20 cellular contexts compared by ENCODE assay signal in the genomic region with DNA sequence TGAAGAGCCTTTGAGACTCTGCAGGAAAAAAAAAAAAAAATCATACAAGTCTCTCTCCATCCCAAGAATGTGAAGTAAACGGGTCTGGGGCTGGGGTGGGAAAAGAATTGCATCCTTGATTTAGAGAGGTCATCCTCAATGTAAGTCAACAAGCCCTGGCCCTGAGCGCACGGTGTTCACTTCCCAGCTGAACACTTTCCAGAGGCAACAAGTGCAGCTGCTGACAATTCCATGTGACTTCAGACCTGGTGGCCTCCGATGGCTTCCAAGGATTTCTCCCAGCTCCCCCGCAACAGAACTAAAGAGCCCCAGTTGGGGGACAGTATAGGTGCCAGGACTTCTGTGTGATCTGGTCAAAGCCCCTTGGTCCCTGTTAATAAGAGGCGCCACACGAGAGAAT. TPM values are rescaled to one million over a fixed set of nuclear protein-coding genes. Genes with fewer than 3 reads are reported as not detected.
DNase-seq lines count a peak whose midpoint lies in the region; ATAC-seq, FAIRE-seq and TF ChIP-seq lines count a peak whose summit lies in the region.
"Had no signal": no experiment of that assay in that cellular context is flagged by ENCODE, and none has a peak within 500 bp of the region (broad histone marks: within the 10 kb centered on the region; RNA-seq: fewer than 3 reads in every experiment).

No MANE protein-coding gene starts in this region.

- no peak for FAIRE-seq in astrocyte (lab: Jason Lieb, UNC)
- FAIRE-seq: endometrium, RCC 7860 had no signal

- H3K4me1 Mint-ChIP-seq in astrocyte (ENCODE audit: low read depth, unreplicated experiment) (peaks cover 11% of the 10 kb centered on the region), WTC11 (peaks cover 4% of the 10 kb centered on the region)

- H3K27me3 Mint-ChIP-seq in astrocyte (ENCODE audit: low read depth, unreplicated experiment) = no peaks in the 10 kb centered on the region
- H3K27me3 Mint-ChIP-seq in WTC11 (ENCODE audit: low read depth) = peaks cover 25% of the 10 kb centered on the region
- H3K27me3 Mint-ChIP-seq: activated naive CD8-positive, alpha-beta T cell; natural killer cell treated with Interleukin-12 subunit alpha and Interleukin-12 subunit beta and Interleukin-15 and Interleukin-18, amount 100 ng/mL, for 72 hours; T-cell had no signal

- H3K4me1 ChIP-seq in astrocyte (ENCODE audit: insufficient read depth, low read length) = peaks cover 19% of the 10 kb centered on the region

- DNase-seq in astrocyte (ENCODE audit: low read depth) (no peak), fibroblast of the aortic adventitia (ENCODE audit: low read depth) (no peak), lung microvascular endothelial cell (ENCODE audit: low read depth in 2 of 2) (peak; percentile 23 to 38), superior temporal gyrus (ENCODE audit: extremely low spot score) (peak; percentile 17), SIG-M5 (lab: John Stamatoyannopoulos, UW) (no peak), hippocampal formation (lab: John Stamatoyannopoulos, UW) (no peak), WTC11 (ENCODE audit: low spot score) (no peak)
- DNase-seq in activated CD4-positive, CD25-positive, alpha-beta regulatory T cell (lab: John Stamatoyannopoulos, UW) = no peak
- DNase-seq: activated CD8-positive, alpha-beta T cell treated with anti-CD3 and anti-CD28 coated beads, Interleukin-2, amount 10 ng/mL, durations not matched to agents 7 days and 5 days; foreskin keratinocyte; lower lobe of right lung; NCI-H146; stimulated activated CD4-positive, alpha-beta T cell treated with anti-CD3 and anti-CD28 coated beads, Interleukin-4, amount 100 ng/mL, for 1 hour; T-cell; WERI-Rb-1 had no signal

- peaks cover 53% of the 10 kb centered on the region for H3K79me2 ChIP-seq in astrocyte (ENCODE audit: insufficient read depth, low read length)

- peaks cover 8% of the 10 kb centered on the region for H3K36me3 Mint-ChIP-seq in astrocyte (ENCODE audit: low read depth, unreplicated experiment)
- no peaks in the 10 kb centered on the region for H3K36me3 Mint-ChIP-seq in WTC11
- H3K36me3 Mint-ChIP-seq: natural killer cell treated with Interleukin-12 subunit alpha and Interleukin-12 subunit beta and Interleukin-15 and Interleukin-18, amount 100 ng/mL, for 72 hours had no signal

- H2AFZ ChIP-seq in astrocyte (ENCODE audit: low read depth, low read length) = no peak overlapping the region

- CTCF ChIA-PET in WTC11 (lab: Charles Lee) = no interaction called here

- H3K4me3 ChIP-seq in astrocyte (ENCODE audit: insufficient read depth, low read depth, low read length) = no peak overlapping the region
- peak overlapping the region; percentile 9 for H3K4me3 ChIP-seq in fibroblast of the aortic adventitia (ENCODE audit: low read depth, low read length)

- H3K27ac Mint-ChIP-seq in astrocyte (ENCODE audit: unreplicated experiment) (no peak overlapping the region), WTC11 (no peak overlapping the region)
- H3K27ac Mint-ChIP-seq: activated CD8-positive, alpha-beta T cell treated with anti-CD3 and anti-CD28 coated beads, Interleukin-2, amount 10 ng/mL, durations not matched to agents 7 days and 5 days; activated naive CD8-positive, alpha-beta T cell; natural killer cell treated with Interleukin-12 subunit alpha and Interleukin-12 subunit beta and Interleukin-15 and Interleukin-18, amount 100 ng/mL, for 72 hours had no signal

- H3K4me3 Mint-ChIP-seq in astrocyte (ENCODE audit: unreplicated experiment) (peak overlapping the region; percentile 14), WTC11 (no peak overlapping the region)
- H3K4me3 Mint-ChIP-seq: natural killer cell treated with Interleukin-12 subunit alpha and Interleukin-12 subunit beta and Interleukin-15 and Interleukin-18, amount 100 ng/mL, for 72 hours had no signal

- no peak overlapping the region for H3K27ac ChIP-seq in astrocyte (ENCODE audit: low read depth, low read length)
- H3K27ac ChIP-seq: foreskin keratinocyte, lower lobe of right lung, suprapubic skin, WERI-Rb-1 had no signal

- no peaks in the 10 kb centered on the region for H3K36me3 ChIP-seq in astrocyte (ENCODE audit: insufficient read depth, low read length)
- H3K36me3 ChIP-seq: lower lobe of right lung, WERI-Rb-1 had no signal

- no peaks in the 10 kb centered on the region for H3K9me3 Mint-ChIP-seq in astrocyte (ENCODE audit: unreplicated experiment)
- H3K9me3 Mint-ChIP-seq in WTC11 = no peaks in the 10 kb centered on the region
- H3K9me3 Mint-ChIP-seq: natural killer cell treated with Interleukin-12 subunit alpha and Interleukin-12 subunit beta and Interleukin-15 and Interleukin-18, amount 100 ng/mL, for 72 hours; T-cell had no signal

- POLR2A ChIA-PET in WTC11 (lab: Charles Lee) = no interaction called here

- H4K20me1 ChIP-seq in astrocyte (ENCODE audit: insufficient read depth, low read length) = peaks cover 41% of the 10 kb centered on the region

- no peaks in the 10 kb centered on the region for H3K27me3 ChIP-seq in astrocyte (ENCODE audit: insufficient read depth, low read length)
- H3K27me3 ChIP-seq: foreskin keratinocyte, suprapubic skin had no signal

- TF ChIP-seq CTCF in astrocyte (IDR thresholded peaks at IDR 0.05; ENCODE audit: insufficient read depth, low read depth, low read length) = no peak
- no peak for TF ChIP-seq CTCF in fibroblast of the aortic adventitia (IDR thresholded peaks at IDR 0.05; ENCODE audit: insufficient read depth, low read length)
- TF ChIP-seq CTCF in WTC11 (IDR thresholded peaks at IDR 0.05) = no peak

- H3K4me2 ChIP-seq in astrocyte (ENCODE audit: low read length) = peak overlapping the region; percentile 95

- H3K9me3 ChIP-seq in astrocyte (ENCODE audit: insufficient read depth, low read depth, low read length) = no peaks in the 10 kb centered on the region
- H3K9me3 ChIP-seq: lower lobe of right lung, suprapubic skin had no signal

- no peak overlapping the region for H3K9ac ChIP-seq in astrocyte (ENCODE audit: low read length)

- no peak for ATAC-seq in WTC11
- ATAC-seq: activated CD8-positive, alpha-beta T cell treated with anti-CD3 and anti-CD28 coated beads, Interleukin-2, amount 10 ng/mL, durations not matched to agents 7 days and 5 days; foreskin keratinocyte; lower lobe of right lung; natural killer cell treated with Interleukin-12 subunit alpha and Interleukin-12 subunit beta and Interleukin-15 and Interleukin-18, amount 100 ng/mL, for 72 hours; T-cell had no signal

TF ChIP-seq in WTC11, 78 proteins besides CTCF, POLR2A, EP300 and RAD21:
- no peak for TF ChIP-seq TEAD4 (CRISPR knock-in tag; IDR thresholded peaks at IDR 0.05)
- no peak for TF ChIP-seq RORB (CRISPR knock-in tag; IDR thresholded peaks at IDR 0.05)
- no peak for TF ChIP-seq TP53 (CRISPR knock-in tag; IDR thresholded peaks at IDR 0.05)
- TF ChIP-seq PREB (CRISPR knock-in tag; IDR thresholded peaks at IDR 0.05; ENCODE audit: borderline replicate concordance) = no peak
- no peak for TF ChIP-seq MAX (CRISPR knock-in tag; IDR thresholded peaks at IDR 0.05)
- TF ChIP-seq JAZF1 (CRISPR knock-in tag; IDR thresholded peaks at IDR 0.05) = no peak
- TF ChIP-seq, protein P1, sequence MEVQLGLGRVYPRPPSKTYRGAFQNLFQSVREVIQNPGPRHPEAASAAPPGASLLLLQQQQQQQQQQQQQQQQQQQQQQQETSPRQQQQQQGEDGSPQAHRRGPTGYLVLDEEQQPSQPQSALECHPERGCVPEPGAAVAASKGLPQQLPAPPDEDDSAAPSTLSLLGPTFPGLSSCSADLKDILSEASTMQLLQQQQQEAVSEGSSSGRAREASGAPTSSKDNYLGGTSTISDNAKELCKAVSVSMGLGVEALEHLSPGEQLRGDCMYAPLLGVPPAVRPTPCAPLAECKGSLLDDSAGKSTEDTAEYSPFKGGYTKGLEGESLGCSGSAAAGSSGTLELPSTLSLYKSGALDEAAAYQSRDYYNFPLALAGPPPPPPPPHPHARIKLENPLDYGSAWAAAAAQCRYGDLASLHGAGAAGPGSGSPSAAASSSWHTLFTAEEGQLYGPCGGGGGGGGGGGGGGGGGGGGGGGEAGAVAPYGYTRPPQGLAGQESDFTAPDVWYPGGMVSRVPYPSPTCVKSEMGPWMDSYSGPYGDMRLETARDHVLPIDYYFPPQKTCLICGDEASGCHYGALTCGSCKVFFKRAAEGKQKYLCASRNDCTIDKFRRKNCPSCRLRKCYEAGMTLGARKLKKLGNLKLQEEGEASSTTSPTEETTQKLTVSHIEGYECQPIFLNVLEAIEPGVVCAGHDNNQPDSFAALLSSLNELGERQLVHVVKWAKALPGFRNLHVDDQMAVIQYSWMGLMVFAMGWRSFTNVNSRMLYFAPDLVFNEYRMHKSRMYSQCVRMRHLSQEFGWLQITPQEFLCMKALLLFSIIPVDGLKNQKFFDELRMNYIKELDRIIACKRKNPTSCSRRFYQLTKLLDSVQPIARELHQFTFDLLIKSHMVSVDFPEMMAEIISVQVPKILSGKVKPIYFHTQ (CRISPR knock-in tag; IDR thresholded peaks at IDR 0.05) = no peak

RNA-seq across cellular contexts. Expression of gene RILPL1, which starts 2.4 kb away (rescaled TPM):
- total RNA-seq in astrocyte = 23.0 and 23.1 TPM in 2 replicates
- total RNA-seq in fibroblast of the aortic adventitia (ENCODE audit: low replicate concordance) = 14.2 and 19.6 TPM in 2 replicates
- total RNA-seq in lung microvascular endothelial cell = 2.8 and 4.8 TPM in 2 replicates
- 8.2 to 10.6 TPM (median 10.1 TPM) in 3 replicates for total RNA-seq in WTC11 (2021)

RNA-seq across cellular contexts. Expression of gene TMED2, which starts 53.3 kb away (rescaled TPM):
- 284 and 320 TPM in 2 replicates for total RNA-seq in astrocyte
- total RNA-seq in fibroblast of the aortic adventitia (ENCODE audit: low replicate concordance) = 73.8 and 449 TPM in 2 replicates
- total RNA-seq in lung microvascular endothelial cell = 270 and 341 TPM in 2 replicates
- total RNA-seq in WTC11 (2021) = 189 to 224 TPM (median 197 TPM) in 3 replicates

Comparison
In these comparisons a context has a peak if more than half of its experiments do, and no peak if none do; other contexts are left out.
1. DNase-seq: peak in lung microvascular endothelial cell (2 of 2) and superior temporal gyrus (single experiment); none in astrocyte (single experiment), fibroblast of the aortic adventitia (single experiment), SIG-M5 (single experiment), activated CD4-positive, CD25-positive, alpha-beta regulatory T cell (0 of 4), hippocampal formation (0 of 2) and WTC11 (single experiment).